2 cellular contexts compared by ENCODE assay signal in the genomic region with DNA sequence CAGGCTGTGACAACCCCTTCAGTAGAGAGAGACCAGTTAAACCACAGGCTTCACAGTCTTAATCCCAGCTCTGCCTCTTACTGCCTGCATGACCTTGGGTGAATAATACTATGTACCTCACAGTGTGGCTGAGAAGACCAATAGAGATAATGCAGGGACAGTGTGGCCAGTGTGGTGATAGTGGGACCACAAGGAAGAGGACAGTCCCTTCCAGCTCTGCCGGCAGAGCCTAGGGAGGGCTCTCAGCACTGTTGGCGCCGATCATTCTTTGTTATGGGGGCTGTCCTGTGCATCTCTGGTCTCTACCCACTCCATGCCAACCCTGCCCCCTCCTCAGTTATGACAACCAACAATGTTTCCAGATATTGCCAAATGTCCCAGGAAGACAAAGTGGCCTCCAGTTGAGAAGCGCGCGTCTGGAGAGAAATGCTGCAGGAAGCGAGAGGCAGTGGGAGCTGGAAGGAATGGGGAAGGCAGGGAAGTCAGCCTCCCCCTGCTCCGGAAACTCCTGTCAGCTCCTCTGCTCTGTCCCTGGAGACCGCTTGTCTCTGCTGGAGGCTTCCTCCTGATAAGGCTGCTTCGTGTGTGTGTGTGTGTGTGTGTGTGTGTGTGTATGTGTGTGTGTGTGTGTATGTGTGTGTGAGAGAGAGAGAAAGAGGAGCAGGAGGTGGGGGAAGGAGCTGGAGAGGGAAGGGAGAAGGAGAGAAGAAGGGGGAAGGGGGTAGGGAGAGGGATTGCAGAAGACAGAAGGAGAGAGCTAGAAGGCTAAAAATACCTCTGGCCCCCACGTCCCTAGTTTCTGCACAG.
TF ChIP-seq lines count a peak whose summit lies in the region.

No MANE protein-coding gene starts in this region.

TF ChIP-seq in IMR-90, 13 proteins besides CTCF, POLR2A, EP300 and RAD21:
- no peak for TF ChIP-seq FOS (IDR thresholded peaks at IDR 0.05; ENCODE audit: low read depth, low read length)
- no peak for TF ChIP-seq BHLHE40 (IDR thresholded peaks at IDR 0.05; ENCODE audit: low read depth, low read length)
- TF ChIP-seq, protein P1, sequence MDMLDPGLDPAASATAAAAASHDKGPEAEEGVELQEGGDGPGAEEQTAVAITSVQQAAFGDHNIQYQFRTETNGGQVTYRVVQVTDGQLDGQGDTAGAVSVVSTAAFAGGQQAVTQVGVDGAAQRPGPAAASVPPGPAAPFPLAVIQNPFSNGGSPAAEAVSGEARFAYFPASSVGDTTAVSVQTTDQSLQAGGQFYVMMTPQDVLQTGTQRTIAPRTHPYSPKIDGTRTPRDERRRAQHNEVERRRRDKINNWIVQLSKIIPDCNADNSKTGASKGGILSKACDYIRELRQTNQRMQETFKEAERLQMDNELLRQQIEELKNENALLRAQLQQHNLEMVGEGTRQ (IDR thresholded peaks at IDR 0.05; ENCODE audit: low read depth, low read length), result no peak
- TF ChIP-seq SMC3 (IDR thresholded peaks at IDR 0.05; ENCODE audit: low read depth, low read length), result no peak
- TF ChIP-seq NFE2L2 (IDR thresholded peaks at IDR 0.05; ENCODE audit: low read depth, low read length), result no peak
- no peak for TF ChIP-seq MXI1 (IDR thresholded peaks at IDR 0.05; ENCODE audit: borderline replicate concordance, low read depth, low read length)
- TF ChIP-seq, protein P2, sequence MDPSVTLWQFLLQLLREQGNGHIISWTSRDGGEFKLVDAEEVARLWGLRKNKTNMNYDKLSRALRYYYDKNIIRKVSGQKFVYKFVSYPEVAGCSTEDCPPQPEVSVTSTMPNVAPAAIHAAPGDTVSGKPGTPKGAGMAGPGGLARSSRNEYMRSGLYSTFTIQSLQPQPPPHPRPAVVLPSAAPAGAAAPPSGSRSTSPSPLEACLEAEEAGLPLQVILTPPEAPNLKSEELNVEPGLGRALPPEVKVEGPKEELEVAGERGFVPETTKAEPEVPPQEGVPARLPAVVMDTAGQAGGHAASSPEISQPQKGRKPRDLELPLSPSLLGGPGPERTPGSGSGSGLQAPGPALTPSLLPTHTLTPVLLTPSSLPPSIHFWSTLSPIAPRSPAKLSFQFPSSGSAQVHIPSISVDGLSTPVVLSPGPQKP (IDR thresholded peaks at IDR 0.05; ENCODE audit: borderline replicate concordance, low read depth, low read length), result no peak
- no peak for TF ChIP-seq RFX5 (IDR thresholded peaks at IDR 0.05; ENCODE audit: low read depth, low read length)
- TF ChIP-seq CEBPB (IDR thresholded peaks at IDR 0.05; ENCODE audit: low read depth, low read length), result no peak
- TF ChIP-seq MAZ (IDR thresholded peaks at IDR 0.05; ENCODE audit: borderline replicate concordance, low read depth, low read length), result no peak
- TF ChIP-seq CHD1 (IDR thresholded peaks at IDR 0.05; ENCODE audit: low read depth, low read length), result no peak
- no peak for TF ChIP-seq MAFK (IDR thresholded peaks at IDR 0.05; ENCODE audit: low read depth, low read length)
- TF ChIP-seq RCOR1 (IDR thresholded peaks at IDR 0.05; ENCODE audit: insufficient replicate concordance, low read length), result no peak

TF ChIP-seq in WTC11, 78 proteins besides CTCF, POLR2A, EP300 and RAD21:
- TF ChIP-seq MXD4 (CRISPR knock-in tag; IDR thresholded peaks at IDR 0.05; ENCODE audit: borderline replicate concordance) (no peak), ETV6 (CRISPR knock-in tag; IDR thresholded peaks at IDR 0.05) (no peak), CBFB (CRISPR knock-in tag; IDR thresholded peaks at IDR 0.05; ENCODE audit: low read depth) (no peak), RORB (CRISPR knock-in tag; IDR thresholded peaks at IDR 0.05) (no peak), FOXK1 (CRISPR knock-in tag; IDR thresholded peaks at IDR 0.05) (no peak), JUN (CRISPR knock-in tag; IDR thresholded peaks at IDR 0.05) (no peak), GABPB1 (CRISPR knock-in tag; IDR thresholded peaks at IDR 0.05) (no peak), ZNF423 (CRISPR knock-in tag; IDR thresholded peaks at IDR 0.05) (no peak), NR1H2 (CRISPR knock-in tag; IDR thresholded peaks at IDR 0.05) (no peak)
- TF ChIP-seq, protein P3, sequence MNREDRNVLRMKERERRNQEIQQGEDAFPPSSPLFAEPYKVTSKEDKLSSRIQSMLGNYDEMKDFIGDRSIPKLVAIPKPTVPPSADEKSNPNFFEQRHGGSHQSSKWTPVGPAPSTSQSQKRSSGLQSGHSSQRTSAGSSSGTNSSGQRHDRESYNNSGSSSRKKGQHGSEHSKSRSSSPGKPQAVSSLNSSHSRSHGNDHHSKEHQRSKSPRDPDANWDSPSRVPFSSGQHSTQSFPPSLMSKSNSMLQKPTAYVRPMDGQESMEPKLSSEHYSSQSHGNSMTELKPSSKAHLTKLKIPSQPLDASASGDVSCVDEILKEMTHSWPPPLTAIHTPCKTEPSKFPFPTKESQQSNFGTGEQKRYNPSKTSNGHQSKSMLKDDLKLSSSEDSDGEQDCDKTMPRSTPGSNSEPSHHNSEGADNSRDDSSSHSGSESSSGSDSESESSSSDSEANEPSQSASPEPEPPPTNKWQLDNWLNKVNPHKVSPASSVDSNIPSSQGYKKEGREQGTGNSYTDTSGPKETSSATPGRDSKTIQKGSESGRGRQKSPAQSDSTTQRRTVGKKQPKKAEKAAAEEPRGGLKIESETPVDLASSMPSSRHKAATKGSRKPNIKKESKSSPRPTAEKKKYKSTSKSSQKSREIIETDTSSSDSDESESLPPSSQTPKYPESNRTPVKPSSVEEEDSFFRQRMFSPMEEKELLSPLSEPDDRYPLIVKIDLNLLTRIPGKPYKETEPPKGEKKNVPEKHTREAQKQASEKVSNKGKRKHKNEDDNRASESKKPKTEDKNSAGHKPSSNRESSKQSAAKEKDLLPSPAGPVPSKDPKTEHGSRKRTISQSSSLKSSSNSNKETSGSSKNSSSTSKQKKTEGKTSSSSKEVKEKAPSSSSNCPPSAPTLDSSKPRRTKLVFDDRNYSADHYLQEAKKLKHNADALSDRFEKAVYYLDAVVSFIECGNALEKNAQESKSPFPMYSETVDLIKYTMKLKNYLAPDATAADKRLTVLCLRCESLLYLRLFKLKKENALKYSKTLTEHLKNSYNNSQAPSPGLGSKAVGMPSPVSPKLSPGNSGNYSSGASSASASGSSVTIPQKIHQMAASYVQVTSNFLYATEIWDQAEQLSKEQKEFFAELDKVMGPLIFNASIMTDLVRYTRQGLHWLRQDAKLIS (CRISPR knock-in tag; IDR thresholded peaks at IDR 0.05; ENCODE audit: borderline replicate concordance), result no peak
- TF ChIP-seq, protein P1 (CRISPR knock-in tag; IDR thresholded peaks at IDR 0.05), result no peak
- TF ChIP-seq, protein P4, sequence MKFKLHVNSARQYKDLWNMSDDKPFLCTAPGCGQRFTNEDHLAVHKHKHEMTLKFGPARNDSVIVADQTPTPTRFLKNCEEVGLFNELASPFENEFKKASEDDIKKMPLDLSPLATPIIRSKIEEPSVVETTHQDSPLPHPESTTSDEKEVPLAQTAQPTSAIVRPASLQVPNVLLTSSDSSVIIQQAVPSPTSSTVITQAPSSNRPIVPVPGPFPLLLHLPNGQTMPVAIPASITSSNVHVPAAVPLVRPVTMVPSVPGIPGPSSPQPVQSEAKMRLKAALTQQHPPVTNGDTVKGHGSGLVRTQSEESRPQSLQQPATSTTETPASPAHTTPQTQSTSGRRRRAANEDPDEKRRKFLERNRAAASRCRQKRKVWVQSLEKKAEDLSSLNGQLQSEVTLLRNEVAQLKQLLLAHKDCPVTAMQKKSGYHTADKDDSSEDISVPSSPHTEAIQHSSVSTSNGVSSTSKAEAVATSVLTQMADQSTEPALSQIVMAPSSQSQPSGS (CRISPR knock-in tag; IDR thresholded peaks at IDR 0.05; ENCODE audit: borderline replicate concordance, low read depth), result no peak
- TF ChIP-seq, protein P5, sequence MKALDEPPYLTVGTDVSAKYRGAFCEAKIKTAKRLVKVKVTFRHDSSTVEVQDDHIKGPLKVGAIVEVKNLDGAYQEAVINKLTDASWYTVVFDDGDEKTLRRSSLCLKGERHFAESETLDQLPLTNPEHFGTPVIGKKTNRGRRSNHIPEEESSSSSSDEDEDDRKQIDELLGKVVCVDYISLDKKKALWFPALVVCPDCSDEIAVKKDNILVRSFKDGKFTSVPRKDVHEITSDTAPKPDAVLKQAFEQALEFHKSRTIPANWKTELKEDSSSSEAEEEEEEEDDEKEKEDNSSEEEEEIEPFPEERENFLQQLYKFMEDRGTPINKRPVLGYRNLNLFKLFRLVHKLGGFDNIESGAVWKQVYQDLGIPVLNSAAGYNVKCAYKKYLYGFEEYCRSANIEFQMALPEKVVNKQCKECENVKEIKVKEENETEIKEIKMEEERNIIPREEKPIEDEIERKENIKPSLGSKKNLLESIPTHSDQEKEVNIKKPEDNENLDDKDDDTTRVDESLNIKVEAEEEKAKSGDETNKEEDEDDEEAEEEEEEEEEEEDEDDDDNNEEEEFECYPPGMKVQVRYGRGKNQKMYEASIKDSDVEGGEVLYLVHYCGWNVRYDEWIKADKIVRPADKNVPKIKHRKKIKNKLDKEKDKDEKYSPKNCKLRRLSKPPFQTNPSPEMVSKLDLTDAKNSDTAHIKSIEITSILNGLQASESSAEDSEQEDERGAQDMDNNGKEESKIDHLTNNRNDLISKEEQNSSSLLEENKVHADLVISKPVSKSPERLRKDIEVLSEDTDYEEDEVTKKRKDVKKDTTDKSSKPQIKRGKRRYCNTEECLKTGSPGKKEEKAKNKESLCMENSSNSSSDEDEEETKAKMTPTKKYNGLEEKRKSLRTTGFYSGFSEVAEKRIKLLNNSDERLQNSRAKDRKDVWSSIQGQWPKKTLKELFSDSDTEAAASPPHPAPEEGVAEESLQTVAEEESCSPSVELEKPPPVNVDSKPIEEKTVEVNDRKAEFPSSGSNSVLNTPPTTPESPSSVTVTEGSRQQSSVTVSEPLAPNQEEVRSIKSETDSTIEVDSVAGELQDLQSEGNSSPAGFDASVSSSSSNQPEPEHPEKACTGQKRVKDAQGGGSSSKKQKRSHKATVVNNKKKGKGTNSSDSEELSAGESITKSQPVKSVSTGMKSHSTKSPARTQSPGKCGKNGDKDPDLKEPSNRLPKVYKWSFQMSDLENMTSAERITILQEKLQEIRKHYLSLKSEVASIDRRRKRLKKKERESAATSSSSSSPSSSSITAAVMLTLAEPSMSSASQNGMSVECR (CRISPR knock-in tag; IDR thresholded peaks at IDR 0.05; ENCODE audit: borderline replicate concordance), result no peak
- TF ChIP-seq, protein P6, sequence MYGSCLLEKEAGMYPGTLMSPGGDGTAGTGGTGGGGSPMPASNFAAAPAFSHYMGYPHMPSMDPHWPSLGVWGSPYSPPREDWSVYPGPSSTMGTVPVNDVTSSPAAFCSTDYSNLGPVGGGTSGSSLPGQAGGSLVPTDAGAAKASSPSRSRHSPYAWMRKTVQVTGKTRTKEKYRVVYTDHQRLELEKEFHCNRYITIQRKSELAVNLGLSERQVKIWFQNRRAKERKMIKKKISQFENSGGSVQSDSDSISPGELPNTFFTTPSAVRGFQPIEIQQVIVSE (CRISPR knock-in tag; IDR thresholded peaks at IDR 0.05; ENCODE audit: borderline replicate concordance), result no peak
